ENCODE assay signal across 8 cellular contexts in genomic region chr10:13882112-13882711, GRCh38.
A peak's percentile ranks its signal among the peaks of the same experiment; 100 is the strongest.
DNase-seq lines count a peak whose midpoint lies in the region; ATAC-seq and TF ChIP-seq lines count a peak whose summit lies in the region.

No MANE protein-coding gene starts in this region.

- H3F3A ChIP-seq in DOHH2 (ENCODE audit: control insufficient read depth, insufficient read depth) = no peaks in the 10 kb centered on the region

- H3K27me3 ChIP-seq in DOHH2 (ENCODE audit: control insufficient read depth, low read length) (peaks cover 13% of the 10 kb centered on the region; the same call in 1 of the 2 replicates), OCI-LY3 (ENCODE audit: low read depth, low read length) (no peaks in the 10 kb centered on the region)
- H3K27me3 ChIP-seq in naive thymus-derived CD4-positive, alpha-beta T cell (ENCODE audit: control insufficient read depth in 2 of 2, insufficient read depth in 2 of 2, low read length in 2 of 2) = no peaks in the 10 kb centered on the region

- H3K4me3 Mint-ChIP-seq in naive thymus-derived CD4-positive, alpha-beta T cell = no peak overlapping the region

- no peak overlapping the region for H3K27ac Mint-ChIP-seq in naive thymus-derived CD4-positive, alpha-beta T cell

- intact Hi-C loops in naive thymus-derived CD4-positive, alpha-beta T cell (cut with micrococcal nuclease) = no loop called here

- peaks cover 48% of the 10 kb centered on the region for H3K4me1 ChIP-seq in DOHH2 (ENCODE audit: control insufficient read depth, low read length)
- H3K4me1 ChIP-seq in OCI-LY3 (ENCODE audit: low read length) = peaks cover 32% of the 10 kb centered on the region
- no peaks in the 10 kb centered on the region for H3K4me1 ChIP-seq in naive thymus-derived CD4-positive, alpha-beta T cell (ENCODE audit: control insufficient read depth in 2 of 2, insufficient read depth in 2 of 2, low read length in 2 of 2)

- TF ChIP-seq CTCF in DOHH2 (IDR thresholded peaks at IDR 0.05; ENCODE audit: low read depth, low read length, poor library complexity, severe bottlenecking) (no peak), OCI-LY3 (IDR thresholded peaks at IDR 0.05; ENCODE audit: low read depth, low read length) (no peak)

- no peaks in the 10 kb centered on the region for H3K9me3 ChIP-seq in DOHH2 (ENCODE audit: control insufficient read depth, insufficient read depth, low read length)
- no peaks in the 10 kb centered on the region for H3K9me3 ChIP-seq in OCI-LY3 (ENCODE audit: insufficient read depth, low read length)
- no peaks in the 10 kb centered on the region for H3K9me3 ChIP-seq in naive thymus-derived CD4-positive, alpha-beta T cell (ENCODE audit: control insufficient read depth in 2 of 3, low read length in 3 of 3)

- CTCF ChIA-PET in naive thymus-derived CD4-positive, alpha-beta T cell (lab: Charles Lee) = no interaction called here

- DNase-seq in epithelial cell of prostate (ENCODE audit: low read depth, low spot score) (peak; percentile 84), NCI-H510A (lab: John Stamatoyannopoulos, UW) (no peak), activated gamma-delta T cell (lab: John Stamatoyannopoulos, UW) (no peak), NCI-H2196 (lab: John Stamatoyannopoulos, UW; ENCODE audit: unreplicated experiment) (no peak), SK-N-DZ (ENCODE audit: low spot score) (no peak)
- DNase-seq in naive thymus-derived CD4-positive, alpha-beta T cell = no peak

- peak overlapping the region; percentile 35; the same call in 1 of the 2 replicates for H3K9ac ChIP-seq in OCI-LY3 (ENCODE audit: low read length)

- no peaks in the 10 kb centered on the region for H3K9me2 ChIP-seq in DOHH2 (replicated peaks; ENCODE audit: control insufficient read depth, low read length)

- H3K27me3 Mint-ChIP-seq in naive thymus-derived CD4-positive, alpha-beta T cell = peaks cover 5 to 12% (median 6%) of the 10 kb centered on the region in 5 donors

- H3K79me2 ChIP-seq in DOHH2 (ENCODE audit: control insufficient read depth, low read length) (no peaks in the 10 kb centered on the region), OCI-LY3 (ENCODE audit: low read length) (no peaks in the 10 kb centered on the region)

- peak overlapping the region; percentile 57 for H3K4me2 ChIP-seq in DOHH2 (ENCODE audit: low read length)
- H3K4me2 ChIP-seq in OCI-LY3 (ENCODE audit: low read length) = peak overlapping the region; percentile 80

- no peaks in the 10 kb centered on the region for H3K36me3 Mint-ChIP-seq in naive thymus-derived CD4-positive, alpha-beta T cell

- H3K36me3 ChIP-seq in DOHH2 (ENCODE audit: control insufficient read depth, low read length) (no peaks in the 10 kb centered on the region), OCI-LY3 (replicated peaks; ENCODE audit: low read depth, low read length) (no peaks in the 10 kb centered on the region)
- no peaks in the 10 kb centered on the region for H3K36me3 ChIP-seq in naive thymus-derived CD4-positive, alpha-beta T cell (ENCODE audit: control insufficient read depth in 2 of 3, insufficient read depth in 3 of 3, low read length in 3 of 3)

- peak overlapping the region; percentile 81; the same call in 1 of the 2 replicates for H2AFZ ChIP-seq in OCI-LY3 (ENCODE audit: low read depth, low read length)

- H3K4me3 ChIP-seq in DOHH2 (ENCODE audit: low read length) = peak overlapping the region; percentile 36; the same call in 1 of the 2 replicates
- H3K4me3 ChIP-seq in OCI-LY3 (ENCODE audit: low read length) = peak overlapping the region; percentile 53
- H3K4me3 ChIP-seq in naive thymus-derived CD4-positive, alpha-beta T cell (ENCODE audit: low read length) = no peak overlapping the region

- no peaks in the 10 kb centered on the region for H4K20me1 ChIP-seq in DOHH2 (ENCODE audit: control insufficient read depth, insufficient read depth, low read depth, low read length)
- H4K20me1 ChIP-seq in OCI-LY3 (ENCODE audit: insufficient read depth, low read length) = no peaks in the 10 kb centered on the region

- ATAC-seq in naive thymus-derived CD4-positive, alpha-beta T cell = peak; percentile 82

- no peak overlapping the region for H3K27ac ChIP-seq in DOHH2 (ENCODE audit: low read depth, low read length)
- no peak overlapping the region for H3K27ac ChIP-seq in OCI-LY3 (ENCODE audit: low read length)
- peak overlapping the region; percentile 84 for H3K27ac ChIP-seq in epithelial cell of prostate
- no peak overlapping the region for H3K27ac ChIP-seq in naive thymus-derived CD4-positive, alpha-beta T cell (ENCODE audit: low read depth, low read length)

- H3K4me1 Mint-ChIP-seq in naive thymus-derived CD4-positive, alpha-beta T cell = no peaks in the 10 kb centered on the region

- peaks cover 0 to 1% (median 0%) of the 10 kb centered on the region in 11 donors for H3K9me3 Mint-ChIP-seq in naive thymus-derived CD4-positive, alpha-beta T cell

- POLR2A ChIA-PET in naive thymus-derived CD4-positive, alpha-beta T cell (lab: Charles Lee) = no interaction called here
